In the genomic region with DNA sequence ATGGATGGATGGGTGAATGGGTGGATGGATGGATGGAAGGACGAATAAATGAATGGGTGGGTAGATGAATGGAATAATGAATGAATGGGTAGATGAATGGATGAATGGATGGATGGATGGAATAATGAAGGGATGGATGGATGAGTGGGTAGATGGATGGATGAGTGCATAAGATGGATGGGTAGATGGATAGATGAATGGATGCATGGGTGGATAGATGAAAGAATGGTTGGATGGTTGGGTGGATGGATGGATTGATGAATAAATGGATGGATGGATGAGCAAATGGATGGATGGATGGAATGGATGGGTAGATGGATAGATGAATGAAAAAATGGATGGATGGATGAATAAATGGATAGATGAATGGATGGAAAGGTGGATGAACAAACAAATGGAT, we compare ENCODE assay signal across 32 cellular contexts.
"Had no signal": no experiment of that assay in that cellular context is flagged by ENCODE, and none has a peak within 500 bp of the region (broad histone marks: within the 10 kb centered on the region; RNA-seq: fewer than 3 reads in every experiment).

No MANE protein-coding gene starts in this region.

- H3K27me3 ChIP-seq: adrenal gland, body of pancreas, brain microvascular endothelial cell, breast epithelium had no signal

- H3K4me3 ChIP-seq: adrenal gland, body of pancreas, breast epithelium had no signal

- FAIRE-seq: astrocyte, TTC549 had no signal

- H3K36me3 ChIP-seq: brain microvascular endothelial cell, breast epithelium had no signal

- ATAC-seq: activated CD8-positive, alpha-beta T cell treated with anti-CD3 and anti-CD28 coated beads for 36 hours; activated naive CD4-positive, alpha-beta T cell treated with anti-CD3 and anti-CD28 coated beads, Interleukin-2, amount 50 U/mL, for 72 hours; activated T-cell treated with anti-CD3 and anti-CD28 coated beads, Interleukin-2, amount 50 U/mL, for 4 hours; activated T-cell treated with anti-CD3 and anti-CD28 coated beads, Interleukin-2, amount 50 U/mL, for 72 hours; activated T-helper 17 cell treated with anti-CD3 and anti-CD28 coated beads, Interleukin-2, amount 50 U/mL, for 72 hours; body of pancreas had no signal

- H3K9me3 ChIP-seq: adrenal gland, body of pancreas, breast epithelium had no signal

- DNase-seq: activated B cell treated with CpG ODN at 0.5 μM for 24 hours; activated CD4-positive, alpha-beta memory T cell treated with anti-CD3 and anti-CD28 coated beads for 36 hours; activated CD4-positive, alpha-beta T cell treated with anti-CD3 and anti-CD28 coated beads for 4 hours; activated CD4-positive, alpha-beta T cell treated with anti-CD3 and anti-CD28 coated beads, Interleukin-2, amount 10 ng/mL, durations not matched to agents 24 days and 14 days; activated CD4-positive, alpha-beta T cell treated with anti-CD3 and anti-CD28 coated beads, Interleukin-2, amount 50 U/mL, for 1 hour; activated CD4-positive, alpha-beta T cell treated with anti-CD3 and anti-CD28 coated beads, Interleukin-2, amount 50 U/mL, for 4 hours; activated CD4-positive, CD25-positive, alpha-beta regulatory T cell treated with anti-CD3 and anti-CD28 coated beads, Interleukin-2, amount 50 U/mL, for 72 hours; activated CD8-positive, alpha-beta T cell treated with anti-CD3 and anti-CD28 coated beads for 36 hours; activated gamma-delta T cell treated with Interleukin-2 at 50 U/mL for 16 hours; activated naive CD4-positive, alpha-beta T cell; activated naive CD4-positive, alpha-beta T cell treated with anti-CD3 and anti-CD28 coated beads for 36 hours; activated naive CD4-positive, alpha-beta T cell treated with anti-CD3 and anti-CD28 coated beads, Interleukin-2, amount 50 U/mL, for 16 hours; activated naive CD8-positive, alpha-beta T cell treated with anti-CD3 and anti-CD28 coated beads for 36 hours; activated T-cell treated with anti-CD3 and anti-CD28 coated beads for 4 hours; activated T-cell treated with anti-CD3 and anti-CD28 coated beads, Interleukin-2, amount 50 U/mL, for 1 hour; activated T-cell treated with anti-CD3 and anti-CD28 coated beads, Interleukin-2, amount 50 U/mL, for 4 hours; activated T-cell treated with anti-CD3 and anti-CD28 coated beads, Interleukin-2, amount 50 U/mL, for 72 hours; adrenal gland; amniotic stem cell; aorta; body of pancreas; brain microvascular endothelial cell; central memory CD4-positive, alpha-beta T cell; cerebellar nuclear complex; T-helper 2 cell; T-helper 9 cell had no signal

- H3K27ac ChIP-seq: adrenal gland, body of pancreas, brain microvascular endothelial cell, breast epithelium, VCaP had no signal

- H3K4me1 ChIP-seq: adrenal gland, body of pancreas, breast epithelium had no signal
